Comparison of ENCODE assay signal across 9 cellular contexts in the genomic region with DNA sequence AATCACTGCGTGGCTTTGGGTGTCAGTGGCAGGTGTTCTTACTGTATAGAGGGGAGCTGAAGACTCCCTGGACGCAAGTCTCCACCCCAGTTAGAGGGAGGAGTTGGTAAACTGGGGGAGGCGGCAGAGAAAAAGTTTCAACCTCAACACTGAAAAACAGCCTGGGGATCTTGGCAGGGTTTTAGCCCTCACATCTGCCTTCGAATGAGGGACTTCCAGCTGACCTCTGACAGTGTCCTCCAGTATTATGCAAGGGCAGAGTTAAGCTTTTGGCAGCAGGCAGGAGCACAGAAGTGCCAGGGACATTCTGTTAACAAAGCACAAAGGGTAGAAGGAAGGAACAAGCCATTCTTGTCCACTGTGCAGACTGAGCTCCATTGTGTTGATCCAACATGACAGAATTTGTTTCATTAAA. TPM values are rescaled to one million over a fixed set of nuclear protein-coding genes. Genes with fewer than 3 reads are reported as not detected.
A peak's percentile ranks its signal among the peaks of the same experiment; 100 is the strongest.
DNase-seq lines count a peak whose midpoint lies in the region; ATAC-seq and TF ChIP-seq lines count a peak whose summit lies in the region.
"Had no signal": no experiment of that assay in that cellular context is flagged by ENCODE, and none has a peak within 500 bp of the region (broad histone marks: within the 10 kb centered on the region; RNA-seq: fewer than 3 reads in every experiment).

No MANE protein-coding gene starts in this region.

- H3K36me3 ChIP-seq in Panc1 (ENCODE audit: control insufficient read depth, insufficient read depth, low read length): no peaks in the 10 kb centered on the region

- no peaks in the 10 kb centered on the region for H3K27me3 ChIP-seq in Panc1 (ENCODE audit: control insufficient read depth, insufficient read depth, low read length)

- H3K4me3 ChIP-seq in Panc1 (ENCODE audit: low read depth in 2 of 2, low read length in 2 of 2): peak overlapping the region; percentile 10 to 31; a peak in 3 of 4 replicates
- peak overlapping the region in 1 of 2 donors; percentile 21 for H3K4me3 ChIP-seq in foreskin fibroblast (ENCODE audit: low read depth in 1 of 2, low read length in 2 of 2)

- intact Hi-C loops in Panc1 (cut with micrococcal nuclease; ENCODE audit: unreplicated experiment): no loop called here

- H3K27ac ChIP-seq in Panc1 (ENCODE audit: low read length): peak overlapping the region; percentile 67

- H3K9me3 ChIP-seq in Panc1 (ENCODE audit: control insufficient read depth, insufficient read depth, low read depth, low read length): no peaks in the 10 kb centered on the region

- H3K4me1 ChIP-seq in Panc1 (ENCODE audit: control insufficient read depth, insufficient read depth, low read length): peaks cover 40% of the 10 kb centered on the region

- TF ChIP-seq CTCF in Panc1 (IDR thresholded peaks at IDR 0.05) (no peak), foreskin fibroblast (IDR thresholded peaks at IDR 0.05; ENCODE audit: low read depth, low read length) (no peak)

- in situ Hi-C loops in Panc1 (cut with HindIII; ENCODE audit: low pct_unique_long_range_greater_than_20kb, low sequenced_read_pairs): no loop called here

- CTCF ChIA-PET in Panc1 (lab: Charles Lee): interaction anchor here (0.6 kb wide), 3 partner anchors 41 to 566 kb away, joined by 3 to 11 read pairs (median 6); a partner anchor contains a TSS

- DNase-seq in CD1c-positive myeloid dendritic cell (ENCODE audit: extremely low spot score) (peak; percentile 29), Panc1 (ENCODE audit: low read depth, low spot score) (no peak), foreskin fibroblast (peak; percentile 21 to 53), occipital lobe (lab: John Stamatoyannopoulos, UW) (peak; percentile 73), SIG-M5 (lab: John Stamatoyannopoulos, UW) (no peak), HuH-7 (ENCODE audit: low spot score) (no peak)
- DNase-seq: SW 1271 had no signal

- peak; percentile 40 for ATAC-seq in Panc1
- ATAC-seq in HG03565 (IDR thresholded peaks at IDR 0.05; ENCODE audit: unreplicated experiment): no peak
- no peak for ATAC-seq in HG03520 (IDR thresholded peaks at IDR 0.05; ENCODE audit: unreplicated experiment)

- POLR2A ChIA-PET in Panc1 (lab: Charles Lee): no interaction called here

- no TSS peak for BruUV-seq in Panc1 (replicated peaks; lab: Mats Ljungman, UMichigan)

RNA-seq across cellular contexts. Expression of a gene that starts 41.2 kb away (rescaled TPM):
- total RNA-seq in Panc1 (2021; ENCODE audit: unreplicated experiment) (73.0 TPM), occipital lobe (46.5 TPM)
- 60.4 TPM for polyA plus RNA-seq in Panc1 (2012; ENCODE audit: insufficient read length)

Comparison
In these comparisons a context has a peak if more than half of its experiments do, and no peak if none do; other contexts are left out.
1. DNase-seq: peak in CD1c-positive myeloid dendritic cell (single experiment), foreskin fibroblast (2 of 2) and occipital lobe (single experiment); none in Panc1 (single experiment), SIG-M5 (single experiment) and HuH-7 (single experiment).